ENCODE assay signal across 10 cellular contexts in genomic region chr17:17943281-17943984, GRCh38. TPM values are rescaled to one million over a fixed set of nuclear protein-coding genes. Genes with fewer than 3 reads are reported as not detected.
DNase-seq lines count a peak whose midpoint lies in the region; ATAC-seq lines count a peak whose summit lies in the region.
"Had no signal": no experiment of that assay in that cellular context is flagged by ENCODE, and none has a peak within 500 bp of the region (broad histone marks: within the 10 kb centered on the region; RNA-seq: fewer than 3 reads in every experiment).

No MANE protein-coding gene starts in this region.

- peak overlapping the region in 1 of 2 donors; percentile 15 for H3K4me3 ChIP-seq in stomach smooth muscle (ENCODE audit: low read length in 2 of 2)

- ATAC-seq in HG03342 (IDR thresholded peaks at IDR 0.05; ENCODE audit: unreplicated experiment), result no peak

- peaks cover 34% of the 10 kb centered on the region for H3K4me1 ChIP-seq in stomach smooth muscle (ENCODE audit: control insufficient read depth, insufficient read depth, low read length)

- H3K9ac ChIP-seq in stomach smooth muscle (ENCODE audit: low read length in 2 of 2), result no peak overlapping the region

- peak overlapping the region; percentile 31 for H3K27ac ChIP-seq in stomach smooth muscle (ENCODE audit: low read length)

- no peaks in the 10 kb centered on the region for H3K9me3 ChIP-seq in stomach smooth muscle (ENCODE audit: control insufficient read depth in 2 of 2, low read length in 2 of 2)

- peak; percentile 41 for DNase-seq in NCI-H82 (lab: John Stamatoyannopoulos, UW)
- DNase-seq in NCI-H82 treated with DMSO at 0.1 percent for 48 hours (lab: John Stamatoyannopoulos, UW; ENCODE audit: unreplicated experiment), result no peak
- peak; percentile 84 for DNase-seq in SK-N-DZ (ENCODE audit: low spot score)
- DNase-seq in islet precursor cell, result peak; percentile 75
- no peak for DNase-seq in stimulated activated CD4-positive, alpha-beta T cell treated with anti-CD3 and anti-CD28 coated beads, Interleukin-4, amount 100 ng/mL, for 4 hours
- DNase-seq in activated CD8-positive, alpha-beta memory T cell treated with anti-CD3 and anti-CD28 coated beads for 24 hours, result no peak
- DNase-seq: cortex of kidney, NCI-H1694 had no signal

- no peaks in the 10 kb centered on the region for H3K36me3 ChIP-seq in stomach smooth muscle (ENCODE audit: control insufficient read depth in 2 of 2, insufficient read depth in 2 of 2, low read length in 2 of 2)

- no peaks in the 10 kb centered on the region for H3K27me3 ChIP-seq in stomach smooth muscle (ENCODE audit: control insufficient read depth in 1 of 2, insufficient read depth in 2 of 2, low read length in 2 of 2)

RNA-seq across cellular contexts. Expression of gene TOM1L2, which starts 28.8 kb away (rescaled TPM):
- 67.5 and 118 TPM in 2 replicates for polyA plus RNA-seq in SK-N-DZ (2014; cell fraction: cytosol; rRNA removed)
- 26.1 and 66.8 TPM in 2 replicates for polyA plus RNA-seq in SK-N-DZ (2014; cell fraction: nucleus; rRNA removed)

RNA-seq across cellular contexts. Expression of gene DRC3, which starts 29.2 kb away (rescaled TPM):
- 0.48 and 0.49 TPM in 2 replicates for polyA plus RNA-seq in SK-N-DZ (2014; cell fraction: cytosol; rRNA removed)
- polyA plus RNA-seq in SK-N-DZ (2014; cell fraction: nucleus; rRNA removed), result 2.9 and 4.0 TPM in 2 replicates

Comparison
In these comparisons a context has a peak if more than half of its experiments do, and no peak if none do; other contexts are left out.
1. DNase-seq: peak in NCI-H82 (single experiment), SK-N-DZ (single experiment) and islet precursor cell (single experiment); none in NCI-H82 treated with DMSO at 0.1 percent for 48 hours (single experiment), stimulated activated CD4-positive, alpha-beta T cell treated with anti-CD3 and anti-CD28 coated beads, Interleukin-4, amount 100 ng/mL, for 4 hours (0 of 2) and activated CD8-positive, alpha-beta memory T cell treated with anti-CD3 and anti-CD28 coated beads for 24 hours (single experiment).